14 cellular contexts compared by ENCODE assay signal in the genomic region with DNA sequence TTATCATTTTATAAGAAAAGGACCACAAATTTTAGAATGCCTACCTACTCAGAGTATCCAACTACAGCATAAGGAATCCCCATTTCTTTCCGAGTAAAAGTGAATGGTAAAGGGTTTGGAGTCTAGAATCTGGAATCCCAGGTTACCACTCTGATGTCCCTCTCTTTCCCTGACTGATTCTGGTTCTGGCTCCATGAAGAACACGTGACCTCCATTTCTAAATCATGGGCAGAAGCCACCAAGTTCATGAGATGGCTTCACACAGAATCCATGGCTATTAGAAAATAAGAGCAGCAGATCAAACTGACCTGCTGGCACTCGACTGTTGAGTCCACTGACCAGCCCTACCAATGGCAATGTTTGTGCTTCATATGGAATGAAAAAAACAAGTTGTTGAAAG. TPM values are rescaled to one million over a fixed set of nuclear protein-coding genes. Genes with fewer than 3 reads are reported as not detected.
A peak's percentile ranks its signal among the peaks of the same experiment; 100 is the strongest.
DNase-seq lines count a peak whose midpoint lies in the region; ATAC-seq and TF ChIP-seq lines count a peak whose summit lies in the region.
"Had no signal": no experiment of that assay in that cellular context is flagged by ENCODE, and none has a peak within 500 bp of the region (broad histone marks: within the 10 kb centered on the region; RNA-seq: fewer than 3 reads in every experiment).

No MANE protein-coding gene starts in this region.

- peaks cover 8 to 27% of the 10 kb centered on the region in 2 donors for H3K4me1 ChIP-seq in lung (ENCODE audit: control insufficient read depth in 2 of 2, insufficient read depth in 2 of 2, low read length in 2 of 2)
- H3K4me1 ChIP-seq in tibial nerve, result peaks cover 0 to 37% (median 9%) of the 10 kb centered on the region in 4 donors

- TF ChIP-seq CTCF in brain microvascular endothelial cell (IDR thresholded peaks at IDR 0.05; ENCODE audit: low read depth, low read length, missing control alignments) (no peak), lung (IDR thresholded peaks at IDR 0.05; ENCODE audit: control extremely low read depth, extremely low read depth) (no peak), tibial nerve (IDR thresholded peaks at IDR 0.05) (no peak)

- no peak for ATAC-seq in activated T-cell treated with anti-CD3 and anti-CD28 coated beads, Interleukin-2, amount 50 U/mL, for 72 hours (replicated peaks in 1 of 2)
- ATAC-seq in lung (ENCODE audit: insufficient read depth, low FRiP score) (no peak), GM21515 (IDR thresholded peaks at IDR 0.05; ENCODE audit: unreplicated experiment) (no peak)
- ATAC-seq: GM12878 had no signal

- H3K27me3 ChIP-seq in brain microvascular endothelial cell (replicated peaks) (no peaks in the 10 kb centered on the region), lung (ENCODE audit: control insufficient read depth, insufficient read depth) (no peaks in the 10 kb centered on the region), tibial nerve (no peaks in the 10 kb centered on the region)

- no peak for TF ChIP-seq POLR2A in tibial nerve (IDR thresholded peaks at IDR 0.05)

- TF ChIP-seq EP300 in tibial nerve (IDR thresholded peaks at IDR 0.05), result no peak

- DNase-seq in activated T-cell treated with anti-CD3 and anti-CD28 coated beads, Interleukin-2, amount 50 U/mL, for 72 hours, result no peak
- no peak for DNase-seq in activated T-cell treated with anti-CD3 and anti-CD28 coated beads, Interleukin-2, amount 50 U/mL, for 1 hour
- DNase-seq in brain microvascular endothelial cell (no peak), lung (ENCODE audit: low spot score) (no peak), tibial nerve (ENCODE audit: low spot score in 2 of 2) (no peak), NCI-H1417 (lab: John Stamatoyannopoulos, UW) (no peak), NCI-H128 (lab: John Stamatoyannopoulos, UW; ENCODE audit: unreplicated experiment) (no peak)
- DNase-seq: effector CD8-positive, alpha-beta T cell; head of caudate nucleus; mesendoderm; NCI-H2227 treated with DMSO at 0.1 percent for 48 hours; RPMI8226 had no signal

- H3K9me3 Mint-ChIP-seq in activated T-cell treated with anti-CD3 and anti-CD28 coated beads, Interleukin-2, amount 50 U/mL, for 72 hours, result no peaks in the 10 kb centered on the region

- no peak overlapping the region for H3K4me3 Mint-ChIP-seq in activated T-cell treated with anti-CD3 and anti-CD28 coated beads, Interleukin-2, amount 50 U/mL, for 72 hours

- peaks cover 56% of the 10 kb centered on the region for H3K4me1 Mint-ChIP-seq in activated T-cell treated with anti-CD3 and anti-CD28 coated beads, Interleukin-2, amount 50 U/mL, for 72 hours (ENCODE audit: low read depth)

- H3K36me3 Mint-ChIP-seq in activated T-cell treated with anti-CD3 and anti-CD28 coated beads, Interleukin-2, amount 50 U/mL, for 72 hours (ENCODE audit: insufficient read depth in 2 of 2), result peaks cover 11 to 12% of the 10 kb centered on the region in 2 donors

- H3K9me3 ChIP-seq in lung (ENCODE audit: control insufficient read depth in 2 of 2, insufficient read depth in 1 of 2, low read length in 1 of 2) (no peaks in the 10 kb centered on the region), tibial nerve (no peaks in the 10 kb centered on the region)

- peak overlapping the region; percentile 3 for H3K27ac Mint-ChIP-seq in activated T-cell treated with anti-CD3 and anti-CD28 coated beads, Interleukin-2, amount 50 U/mL, for 72 hours

- H3K36me3 ChIP-seq in brain microvascular endothelial cell (replicated peaks) (peaks cover 4% of the 10 kb centered on the region), lung (ENCODE audit: control insufficient read depth in 2 of 2, insufficient read depth in 2 of 2, low read length in 2 of 2) (peaks cover 0 to 10% of the 10 kb centered on the region in 2 donors), tibial nerve (peaks cover 0 to 5% (median 0%) of the 10 kb centered on the region in 3 donors)

- H3K27me3 Mint-ChIP-seq in activated T-cell treated with anti-CD3 and anti-CD28 coated beads, Interleukin-2, amount 50 U/mL, for 72 hours (ENCODE audit: low read depth), result no peaks in the 10 kb centered on the region

- H3K27ac ChIP-seq in brain microvascular endothelial cell (peak overlapping the region; percentile 71), lung (ENCODE audit: low read depth in 1 of 2, low read length in 1 of 2) (peak overlapping the region; percentile 32 to 72), tibial nerve (peak overlapping the region; percentile 48 to 87 (median 77))

- no peak overlapping the region for H3K4me3 ChIP-seq in brain microvascular endothelial cell (ENCODE audit: low read depth, low read length)
- no peak overlapping the region for H3K4me3 ChIP-seq in lung
- H3K4me3 ChIP-seq in tibial nerve, result no peak overlapping the region
- H3K4me3 ChIP-seq: GM12878 had no signal

- in situ Hi-C loops in brain microvascular endothelial cell (cut with HindIII; ENCODE audit: low pct_ligation_motif_present, low sequenced_read_pairs), result no loop called here

- WGBS in lung, 2 donors, result 88 to 94% methylated on average over 3 of the region's 3 CpGs
- 75 to 89% methylated on average over 3 of the region's 3 CpGs for WGBS in tibial nerve, 2 donors

RNA-seq across cellular contexts. Expression of a gene that starts 40.7 kb away (rescaled TPM):
- 10 to 100 TPM; 56.3 to 57.9 TPM for total RNA-seq in activated T-cell treated with anti-CD3 and anti-CD28 coated beads, Interleukin-2, amount 50 U/mL, for 72 hours
- total RNA-seq in lung (10 to 100 TPM; 42.0 to 45.3 TPM), tibial nerve (100 to 1,000 TPM in 3 of 4 donors, 10 to 100 TPM in 1; 98.2 to 146 (median 109) TPM)
- polyA plus RNA-seq in lung, result 100 to 1,000 TPM in 1 of 2 donors, 10 to 100 TPM in 1; 57.9 to 108 TPM
